8 cellular contexts compared by ENCODE assay signal in the genomic region with DNA sequence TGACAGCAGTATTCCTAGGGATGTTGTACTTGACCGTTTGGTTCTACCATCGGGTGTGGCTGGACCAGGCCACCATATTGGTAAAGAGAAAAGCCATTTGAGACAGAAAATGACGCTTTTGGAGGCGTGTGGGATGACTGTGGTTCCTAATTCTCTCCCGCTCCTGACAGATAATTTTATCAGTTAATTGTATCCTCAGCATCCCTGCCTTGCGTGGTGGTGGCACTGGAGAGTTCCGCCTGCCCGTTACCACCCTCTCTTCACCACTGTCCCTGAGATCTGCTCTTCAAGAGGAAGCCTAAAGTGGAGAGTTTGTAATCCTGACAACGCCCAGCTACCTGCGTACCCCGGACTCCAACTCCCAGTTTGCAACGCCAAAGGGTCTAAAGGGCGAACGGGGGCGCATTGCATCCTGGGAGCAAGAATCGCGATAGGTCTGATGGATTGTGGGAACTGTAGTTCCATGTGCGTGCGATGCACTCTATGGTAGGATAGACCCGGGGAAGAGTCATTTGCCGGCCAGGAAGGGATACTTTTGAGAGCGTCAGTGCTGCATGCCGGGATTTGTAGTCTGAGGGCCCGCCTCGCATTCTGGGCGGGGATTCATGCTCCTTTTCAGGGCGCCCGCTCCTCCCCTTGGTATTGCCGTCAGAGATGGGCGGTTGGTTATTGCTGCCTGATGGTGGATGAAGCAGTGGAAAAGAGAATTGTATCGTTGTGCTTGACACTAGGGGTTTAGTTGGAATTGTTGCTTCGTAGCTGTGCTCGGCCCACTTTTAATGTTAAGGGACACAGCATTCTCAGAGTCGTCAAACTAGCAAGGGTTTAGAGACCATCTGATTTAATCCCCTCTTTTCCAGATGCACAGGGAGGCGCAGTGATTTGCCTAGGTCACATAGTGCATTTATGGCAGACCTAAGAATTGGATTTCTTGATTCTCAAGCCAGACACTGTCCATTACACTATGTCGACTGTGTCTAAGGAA. TPM values are rescaled to one million over a fixed set of nuclear protein-coding genes. Genes with fewer than 3 reads are reported as not detected.
A peak's percentile ranks its signal among the peaks of the same experiment; 100 is the strongest.
DNase-seq lines count a peak whose midpoint lies in the region; ATAC-seq lines count a peak whose summit lies in the region.

No MANE protein-coding gene starts in this region.

- no peaks in the 10 kb centered on the region for H3K9me3 Mint-ChIP-seq in effector memory CD8-positive, alpha-beta T cell

- peaks cover 27% of the 10 kb centered on the region for H3K36me3 Mint-ChIP-seq in effector memory CD8-positive, alpha-beta T cell (ENCODE audit: insufficient read depth)

- ATAC-seq in GM21360 (IDR thresholded peaks at IDR 0.05; ENCODE audit: unreplicated experiment) = peak; percentile 43
- ATAC-seq in effector memory CD8-positive, alpha-beta T cell (replicated peaks) = peak; percentile 73

- H3K27ac Mint-ChIP-seq in effector memory CD8-positive, alpha-beta T cell = no peak overlapping the region

- H3K4me3 Mint-ChIP-seq in effector memory CD8-positive, alpha-beta T cell = no peak overlapping the region

- peaks cover 15 to 18% of the 10 kb centered on the region in 2 donors for H3K4me1 Mint-ChIP-seq in effector memory CD8-positive, alpha-beta T cell (ENCODE audit: low read depth in 2 of 2)

- no peaks in the 10 kb centered on the region for H3K27me3 Mint-ChIP-seq in effector memory CD8-positive, alpha-beta T cell

- DNase-seq in COR-L47 (lab: John Stamatoyannopoulos, UW) (peak; percentile 99), HS-5 (ENCODE audit: low read depth) (peak; percentile 94), NK-92 (lab: John Stamatoyannopoulos, UW; ENCODE audit: unreplicated experiment) (peak; percentile 79), lung microvascular endothelial cell (ENCODE audit: low read depth in 2 of 2) (peak; percentile 100)
- DNase-seq in activated CD8-positive, alpha-beta memory T cell treated with anti-CD3 and anti-CD28 coated beads for 24 hours = peak; percentile 94
- DNase-seq in effector memory CD8-positive, alpha-beta T cell = peak; percentile 93 to 95 (median 95)
- peak; percentile 74 to 91 (median 91) for DNase-seq in stimulated activated CD4-positive, alpha-beta T cell treated with anti-CD3 and anti-CD28 coated beads, TNF-alpha, amount 100 ng/mL, for 4 hours (ENCODE audit: low read depth in 3 of 3)

RNA-seq across cellular contexts. Expression of gene PHF12, which starts 1.0 kb away (rescaled TPM):
- 4.1 and 6.5 TPM in 2 replicates for total RNA-seq in lung microvascular endothelial cell

RNA-seq across cellular contexts. Expression of gene DHRS13, which starts 49.4 kb away (rescaled TPM):
- 6.3 and 14.5 TPM in 2 replicates for total RNA-seq in lung microvascular endothelial cell

RNA-seq across cellular contexts. Expression of gene SEZ6, which starts 53.5 kb away (rescaled TPM):
- under 0.01 TPM in 1 of 2 replicates, not detected in the other for total RNA-seq in lung microvascular endothelial cell

RNA-seq across cellular contexts. Expression of gene FLOT2, which starts 54.8 kb away (rescaled TPM):
- 73.2 and 93.7 TPM in 2 replicates for total RNA-seq in lung microvascular endothelial cell

Comparison
In these comparisons a context has a peak if more than half of its experiments do, and no peak if none do; other contexts are left out.
1. Peak in every context shown above with its lines: DNase-seq and ATAC-seq.